Comparison of ENCODE assay signal across 13 cellular contexts in the genomic region with DNA sequence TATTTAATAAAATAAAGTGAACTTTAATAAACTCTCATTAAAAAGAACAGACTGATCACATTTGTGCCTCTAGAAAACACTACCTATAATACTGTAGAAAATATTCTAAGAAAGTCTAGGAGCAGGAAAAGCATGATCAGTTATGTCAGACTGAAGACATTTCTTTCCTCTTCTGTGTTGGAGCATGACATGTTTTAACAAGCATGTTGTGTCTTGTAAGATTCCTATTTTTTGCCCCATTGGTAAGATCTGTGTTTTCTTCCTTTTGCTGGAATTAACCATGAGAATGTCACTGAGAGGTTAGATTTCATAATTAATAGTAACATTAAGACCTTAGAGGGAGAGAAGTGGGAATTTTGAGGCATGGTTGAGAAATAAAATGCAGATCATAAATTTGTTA. TPM values are rescaled to one million over a fixed set of nuclear protein-coding genes. Genes with fewer than 3 reads are reported as not detected.
"Had no signal": no experiment of that assay in that cellular context is flagged by ENCODE, and none has a peak within 500 bp of the region (broad histone marks: within the 10 kb centered on the region; RNA-seq: fewer than 3 reads in every experiment).

No MANE protein-coding gene starts in this region.

- H3K4me3 ChIP-seq: heart right ventricle, ovary, sigmoid colon, thoracic aorta had no signal

- H3K9me3 ChIP-seq: heart right ventricle, ovary, sigmoid colon, thoracic aorta had no signal

- H3K4me3 Mint-ChIP-seq: activated CD4-positive, alpha-beta memory T cell treated with anti-CD3 and anti-CD28 coated beads, Interleukin-2, amount 10 ng/mL, durations not matched to agents 7 days and 5 days; activated T-helper 17 cell treated with anti-CD3 and anti-CD28 coated beads, Interleukin-2, amount 50 U/mL, for 72 hours; memory B cell; nephron; stimulated activated naive CD8-positive, alpha-beta T cell treated with anti-CD3 and anti-CD28 coated beads, Interleukin-15, Interleukin-2, amounts not matched to agents 100 ng/mL and 50 ng/mL, for 24 hours had no signal

- H3K9me3 Mint-ChIP-seq: activated CD4-positive, alpha-beta memory T cell treated with anti-CD3 and anti-CD28 coated beads, Interleukin-2, amount 10 ng/mL, durations not matched to agents 7 days and 5 days; activated T-helper 17 cell treated with anti-CD3 and anti-CD28 coated beads, Interleukin-2, amount 50 U/mL, for 72 hours; memory B cell; nephron; stimulated activated naive CD8-positive, alpha-beta T cell treated with anti-CD3 and anti-CD28 coated beads, Interleukin-15, Interleukin-2, amounts not matched to agents 100 ng/mL and 50 ng/mL, for 24 hours had no signal

- DNase-seq: activated CD4-positive, alpha-beta memory T cell treated with anti-CD3 and anti-CD28 coated beads, Interleukin-2, amount 10 ng/mL, durations not matched to agents 7 days and 5 days; activated naive CD4-positive, alpha-beta T cell treated with anti-CD3 and anti-CD28 coated beads, Interleukin-2, amount 50 U/mL, for 16 hours; heart right ventricle; ovary; sigmoid colon; stimulated activated CD4-positive, alpha-beta T cell treated with anti-CD3 and anti-CD28 coated beads, Interleukin-4, amount 100 ng/mL, for 24 hours had no signal

- H3K36me3 ChIP-seq: ovary, sigmoid colon, thoracic aorta had no signal

- H3K36me3 Mint-ChIP-seq: brain, memory B cell had no signal

- ATAC-seq: heart right ventricle, left lobe of liver had no signal

- H3K27me3 ChIP-seq: heart right ventricle, ovary, sigmoid colon had no signal

- H3K27ac ChIP-seq: heart right ventricle, ovary, sigmoid colon, thoracic aorta had no signal

RNA-seq across cellular contexts. Expression of a gene that starts 54.3 kb away (rescaled TPM):
- total RNA-seq: activated CD4-positive, alpha-beta memory T cell treated with anti-CD3 and anti-CD28 coated beads, Interleukin-2, amount 10 ng/mL, durations not matched to agents 7 days and 5 days; activated T-helper 17 cell treated with anti-CD3 and anti-CD28 coated beads, Interleukin-2, amount 50 U/mL, for 72 hours had no signal
